8 cellular contexts compared by ENCODE assay signal in genomic region chr2:151260492-151261239, GRCh38. TPM values are rescaled to one million over a fixed set of nuclear protein-coding genes. Genes with fewer than 3 reads are reported as not detected.
A peak's percentile ranks its signal among the peaks of the same experiment; 100 is the strongest.
DNase-seq lines count a peak whose midpoint lies in the region; ATAC-seq and TF ChIP-seq lines count a peak whose summit lies in the region.

No MANE protein-coding gene starts in this region.

- POLR2A ChIA-PET in RWPE1 (lab: Yijun Ruan, JAX; ENCODE audit: low non-redundant PET): no interaction called here

- H3K9me3 ChIP-seq in heart left ventricle (no peaks in the 10 kb centered on the region), ovary (no peaks in the 10 kb centered on the region)

- 37 to 52% (median 42%) methylated on average over 12 of the region's 12 CpGs for WGBS in heart left ventricle, 4 donors
- 3 to 4% (median 3%) methylated on average over 12 of the region's 12 CpGs for WGBS in ovary, 3 donors

- TF ChIP-seq EP300 in ovary (IDR thresholded peaks at IDR 0.05): no peak

- H3K4me1 ChIP-seq in heart left ventricle (peaks cover 0 to 19% (median 5%) of the 10 kb centered on the region in 12 donors), ovary (ENCODE audit: insufficient read depth) (peaks cover 10% of the 10 kb centered on the region)

- H3K27me3 ChIP-seq in heart left ventricle (no peaks in the 10 kb centered on the region), ovary (no peaks in the 10 kb centered on the region)

- intact Hi-C loops in heart left ventricle (cut with DNase I) (loop anchor here in 2 of 10 donors (10.0 kb wide), 1 partner anchor 154 kb away; no protein-coding TSS in a partner anchor), Right ventricle myocardium inferior (cut with DNase I) (loop anchor here (2.0 kb wide), 1 partner anchor 28 kb away; the partner anchor contains the start of gene NMI), ovary (cut with DNase I) (loop anchor here in 1 of 4 donors (10.0 kb wide), 1 partner anchor 154 kb away; no protein-coding TSS in a partner anchor)

- TF ChIP-seq CTCF in heart left ventricle (IDR thresholded peaks at IDR 0.05) (no peak), RWPE1 (conservative IDR thresholded peaks at IDR 0.05; ENCODE audit: low read depth) (no peak), ovary (IDR thresholded peaks at IDR 0.05) (no peak)

- CTCF ChIA-PET in RWPE1 (lab: Yijun Ruan, JAX): interaction anchor here (0.6 to 0.7 kb wide), 2 partner anchors 38 to 150 kb away, joined by 3 read pairs; no protein-coding TSS in a partner anchor

- DNase-seq in heart left ventricle (no peak), Right ventricle myocardium inferior (ENCODE audit: missing footprints) (no peak), RWPE1 (ENCODE audit: low spot score) (no peak), epithelial cell of prostate (ENCODE audit: low read depth, low spot score) (no peak), ovary (no peak), CD1c-positive myeloid dendritic cell (ENCODE audit: extremely low spot score) (no peak)
- no peak for DNase-seq in activated CD4-positive, alpha-beta T cell treated with anti-CD3 and anti-CD28 coated beads, Interleukin-2, amount 50 U/mL, for 1 hour

- peak overlapping the region; percentile 87 to 98 (median 94) for H3K27ac ChIP-seq in heart left ventricle
- peak overlapping the region; percentile 94 for H3K27ac ChIP-seq in RWPE1
- H3K27ac ChIP-seq in epithelial cell of prostate: peak overlapping the region; percentile 66
- peak overlapping the region; percentile 97 for H3K27ac ChIP-seq in ovary

- TF ChIP-seq POLR2A in heart left ventricle (IDR thresholded peaks at IDR 0.05) (no peak), ovary (IDR thresholded peaks at IDR 0.05) (no peak)

- H3K36me3 ChIP-seq in heart left ventricle: peaks cover 0 to 1% (median 0%) of the 10 kb centered on the region in 9 donors
- H3K36me3 ChIP-seq in ovary: no peaks in the 10 kb centered on the region

- peak in 1 of 4 donors; percentile 29 for ATAC-seq in heart left ventricle
- ATAC-seq in Right ventricle myocardium inferior: no peak
- ATAC-seq in HG02943 (IDR thresholded peaks at IDR 0.05; ENCODE audit: low read depth, unreplicated experiment): peak; percentile 7

- H3K4me3 ChIP-seq in heart left ventricle: peak overlapping the region; percentile 75 to 99 (median 84)
- H3K4me3 ChIP-seq in ovary: peak overlapping the region; percentile 81

RNA-seq across cellular contexts. Expression of gene RBM43, which starts 1.0 kb away (rescaled TPM):
- total RNA-seq in heart left ventricle (1 to 10 TPM in 7 of 9 donors, under 1 TPM in 2; 0.81 to 5.9 (median 1.9) TPM), Right ventricle myocardium inferior (2.1 TPM), ovary (10 to 100 TPM in 5 of 7 donors, 1 to 10 TPM in 2; 5.5 to 17.3 (median 13.6) TPM)
- polyA plus RNA-seq in heart left ventricle (1 to 10 TPM; 1.1 to 1.2 TPM), ovary (10 to 100 TPM; 12.3 to 22.0 TPM)

RNA-seq across cellular contexts. Expression of gene NMI, which starts 28.8 kb away (rescaled TPM):
- total RNA-seq in heart left ventricle (10 to 100 TPM in 1 of 9 donors, 1 to 10 TPM in 8; 1.7 to 15.9 (median 3.7) TPM), Right ventricle myocardium inferior (4.5 TPM), ovary (10 to 100 TPM in 5 of 7 donors, 1 to 10 TPM in 2; 8.4 to 17.3 (median 13.7) TPM)
- polyA plus RNA-seq in heart left ventricle (1 to 10 TPM; 2.4 to 5.1 TPM), ovary (10 to 100 TPM; 12.8 to 17.6 TPM)
